In the genomic region with DNA sequence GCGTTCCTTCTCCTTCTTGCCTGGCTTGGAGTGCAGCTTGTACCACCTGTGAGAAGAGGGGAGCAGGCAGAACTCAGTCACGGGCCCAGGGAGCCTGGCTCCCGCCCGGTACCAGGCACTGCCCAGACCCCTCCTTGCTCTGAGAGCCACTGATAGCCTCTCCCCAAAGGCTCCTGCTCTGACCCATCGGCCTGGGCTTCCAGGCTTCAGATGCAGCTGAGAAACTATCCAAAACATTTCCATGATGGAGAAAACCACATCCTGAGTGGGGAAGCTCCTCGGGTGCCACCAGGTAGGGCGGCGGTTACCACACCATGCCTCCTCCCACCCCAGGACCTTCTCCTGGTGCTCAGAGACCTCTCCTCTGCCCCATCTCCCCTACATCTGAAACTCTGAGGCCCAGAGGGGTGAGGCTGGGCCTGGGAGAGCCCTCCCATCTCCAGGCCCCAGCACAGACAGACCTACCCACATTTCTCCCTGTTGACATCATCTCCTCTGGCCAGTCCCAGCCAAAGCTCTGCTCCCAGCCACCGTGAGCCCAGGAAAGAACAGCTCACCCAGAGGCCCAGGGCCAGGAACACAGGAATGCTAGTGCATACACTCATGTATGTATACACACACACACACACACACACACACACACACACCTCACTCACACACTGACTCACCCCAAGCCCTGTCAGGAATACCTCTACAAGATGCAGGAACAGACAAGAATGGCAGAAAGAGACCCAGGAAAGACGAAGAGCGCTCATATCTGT, we compare ENCODE assay signal across 9 cellular contexts. TPM values are rescaled to one million over a fixed set of nuclear protein-coding genes. Genes with fewer than 3 reads are reported as not detected.
A peak's percentile ranks its signal among the peaks of the same experiment; 100 is the strongest.
DNase-seq lines count a peak whose midpoint lies in the region; ATAC-seq and TF ChIP-seq lines count a peak whose summit lies in the region.
"Had no signal": no experiment of that assay in that cellular context is flagged by ENCODE, and none has a peak within 500 bp of the region (broad histone marks: within the 10 kb centered on the region; RNA-seq: fewer than 3 reads in every experiment).

No MANE protein-coding gene starts in this region.

- no peaks in the 10 kb centered on the region for H3K27me3 ChIP-seq in mammary epithelial cell (ENCODE audit: insufficient read depth, low read length)
- H3K27me3 ChIP-seq in tibial nerve = no peaks in the 10 kb centered on the region

- WGBS in mammary epithelial cell (ENCODE audit: low coverage, missing lambda C conversion rate) = 49% methylated on average over 7 of the region's 11 CpGs
- 72 to 77% methylated on average over 9 to 11 of the region's 11 CpGs for WGBS in tibial nerve, 2 donors

- peaks cover 21% of the 10 kb centered on the region for H3K4me1 ChIP-seq in mammary epithelial cell (ENCODE audit: insufficient read depth, low read length)
- H3K4me1 ChIP-seq in tibial nerve = peaks cover 0 to 74% (median 4%) of the 10 kb centered on the region in 4 donors

- H4K20me1 ChIP-seq in mammary epithelial cell (ENCODE audit: insufficient read depth, low read length) = no peaks in the 10 kb centered on the region

- H3K36me3 ChIP-seq in mammary epithelial cell (ENCODE audit: insufficient read depth, low read length) (peaks cover 6% of the 10 kb centered on the region), tibial nerve (peaks cover 0 to 35% (median 0%) of the 10 kb centered on the region in 3 donors)

- peak overlapping the region; percentile 19 for H3K4me2 ChIP-seq in mammary epithelial cell (ENCODE audit: insufficient read depth, low read depth, low read length)

- no peak for TF ChIP-seq EP300 in tibial nerve (IDR thresholded peaks at IDR 0.05)

- H3K4me3 ChIP-seq in mammary epithelial cell (replicated peaks in 1 of 3; ENCODE audit: insufficient read depth in 1 of 3, low read depth in 2 of 3, low read length in 3 of 3) = no peak overlapping the region
- no peak overlapping the region for H3K4me3 ChIP-seq in tibial nerve

- in situ Hi-C loops in mammary epithelial cell (cut with MboI; ENCODE audit: low sequenced_read_pairs in 2 of 2) = loop anchor here (5.0 kb wide), 2 partner anchors 68 to 73 kb away; no protein-coding TSS in a partner anchor

- dilution Hi-C loops in mammary epithelial cell (cut with HindIII; ENCODE audit: low sequenced_read_pairs) = loop anchor here (5.0 kb wide), 1 partner anchor 102 kb away; no protein-coding TSS in a partner anchor

- DNase-seq in HS-27A (ENCODE audit: low read depth) (peak; percentile 84), mammary epithelial cell (peak; percentile 98), left kidney (ENCODE audit: low read depth, low spot score) (peak; percentile 39), tibial nerve (ENCODE audit: low spot score in 2 of 2) (no peak), SKM-1 treated with dmso at 0.1 percent for 144 hours (lab: John Stamatoyannopoulos, UW; ENCODE audit: unreplicated experiment) (no peak), DMS153 treated with DMSO at 0.1 percent for 48 hours (lab: John Stamatoyannopoulos, UW; ENCODE audit: unreplicated experiment) (no peak), RPMI8226 (no peak)
- DNase-seq: stimulated activated naive CD8-positive, alpha-beta T cell treated with anti-CD3 and anti-CD28 coated beads, Interleukin-15, amount 100 ng/mL, for 72 hours had no signal

- ATAC-seq in HG02852 (IDR thresholded peaks at IDR 0.05; ENCODE audit: unreplicated experiment) = no peak
- ATAC-seq: stimulated activated naive CD8-positive, alpha-beta T cell treated with anti-CD3 and anti-CD28 coated beads, Interleukin-15, amount 100 ng/mL, for 72 hours had no signal

- peaks cover 94% of the 10 kb centered on the region for H3K79me2 ChIP-seq in mammary epithelial cell (ENCODE audit: insufficient read depth, low read length)

- intact Hi-C loops in mammary epithelial cell (cut with micrococcal nuclease) = loop anchor here (1.0 to 5.0 kb wide), 5 partner anchors 18 to 173 kb away; a partner anchor contains a TSS

- no peak for TF ChIP-seq POLR2A in tibial nerve (IDR thresholded peaks at IDR 0.05)

- BruUV-seq in mammary epithelial cell (replicated peaks; lab: Mats Ljungman, UMichigan) = no TSS peak

- H3K9ac ChIP-seq in mammary epithelial cell (ENCODE audit: insufficient read depth, low read length) = peak overlapping the region; percentile 4

- no peak for TF ChIP-seq CTCF in mammary epithelial cell (conservative IDR thresholded peaks at IDR 0.05 in 1 of 2, IDR thresholded peaks at IDR 0.05 in 1 of 2; ENCODE audit: extremely low read depth in 1 of 2, insufficient read depth in 1 of 2, low read depth in 1 of 2, low read length in 2 of 2)
- no peak for TF ChIP-seq CTCF in tibial nerve (IDR thresholded peaks at IDR 0.05)

- H3K9me3 ChIP-seq in mammary epithelial cell (replicated peaks; ENCODE audit: insufficient read depth, low read length) (no peaks in the 10 kb centered on the region), tibial nerve (no peaks in the 10 kb centered on the region)

- CTCF ChIA-PET in mammary epithelial cell (lab: Charles Lee; ENCODE audit: low non-redundant PET) = no interaction called here

- H3K27ac ChIP-seq in mammary epithelial cell (ENCODE audit: insufficient read depth, low read depth, low read length) = peak overlapping the region; percentile 74
- peak overlapping the region in 3 of 4 donors; percentile 1 to 75 (median 67) for H3K27ac ChIP-seq in tibial nerve

- peak overlapping the region; percentile 7 for H2AFZ ChIP-seq in mammary epithelial cell (ENCODE audit: low read depth, low read length)

RNA-seq across cellular contexts. Expression of a gene that starts 17.9 kb away (rescaled TPM):
- 10 to 100 TPM; 12.0 to 16.8 TPM for total RNA-seq in mammary epithelial cell
- polyA plus RNA-seq in mammary epithelial cell = 9.2 TPM
- polyA minus RNA-seq in mammary epithelial cell = 14.9 TPM
- 10 to 100 TPM; 13.8 to 58.1 (median 21.7) TPM for total RNA-seq in tibial nerve

RNA-seq across cellular contexts. Expression of a gene that starts 23.3 kb away (rescaled TPM):
- total RNA-seq in mammary epithelial cell = 10 to 100 TPM; 36.0 to 39.7 TPM
- polyA plus RNA-seq in mammary epithelial cell = 24.8 TPM
- polyA minus RNA-seq in mammary epithelial cell = 71.9 TPM
- total RNA-seq in tibial nerve = 10 to 100 TPM; 35.7 to 40.4 (median 39.4) TPM

Comparison
In these comparisons a context has a peak if more than half of its experiments do, and no peak if none do; other contexts are left out.
1. DNase-seq: peak in HS-27A (single experiment), mammary epithelial cell (single experiment) and left kidney (single experiment); none in tibial nerve (0 of 2), SKM-1 treated with dmso at 0.1 percent for 144 hours (single experiment), DMS153 treated with DMSO at 0.1 percent for 48 hours (single experiment) and RPMI8226 (single experiment).